In the genomic region with DNA sequence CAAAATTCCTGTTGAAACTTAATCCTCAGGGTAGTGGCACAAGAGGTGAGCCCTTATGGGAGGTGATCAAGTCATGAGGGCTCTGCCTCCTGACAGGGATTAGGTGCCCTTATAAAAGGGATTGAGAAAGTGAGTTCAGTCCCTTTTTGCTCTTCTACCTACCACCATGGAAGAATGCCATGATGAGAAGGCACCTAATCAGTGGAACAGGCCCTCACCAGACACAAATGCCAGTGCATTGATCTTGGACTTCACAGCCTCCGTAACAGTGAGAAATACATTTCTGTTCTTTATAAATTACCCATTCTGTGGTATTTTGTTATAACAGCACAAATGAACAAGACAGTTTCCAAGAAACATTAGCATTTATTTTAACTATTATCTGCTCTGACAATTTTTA, we compare ENCODE assay signal across 2 cellular contexts.
TF ChIP-seq lines count a peak whose summit lies in the region.

No MANE protein-coding gene starts in this region.

TF ChIP-seq in HepG2, 621 proteins besides CTCF, POLR2A, EP300 and RAD21:
- TF ChIP-seq ZNF564 (CRISPR knock-in tag; IDR thresholded peaks at IDR 0.05) (peak; percentile 93), ZNF543 (CRISPR knock-in tag; IDR thresholded peaks at IDR 0.05) (no peak)
TF ChIP-seq in HepG2: peak in this region for 1.

TF ChIP-seq in IMR-90, 13 proteins besides CTCF, POLR2A, EP300 and RAD21:
- TF ChIP-seq, protein P1, sequence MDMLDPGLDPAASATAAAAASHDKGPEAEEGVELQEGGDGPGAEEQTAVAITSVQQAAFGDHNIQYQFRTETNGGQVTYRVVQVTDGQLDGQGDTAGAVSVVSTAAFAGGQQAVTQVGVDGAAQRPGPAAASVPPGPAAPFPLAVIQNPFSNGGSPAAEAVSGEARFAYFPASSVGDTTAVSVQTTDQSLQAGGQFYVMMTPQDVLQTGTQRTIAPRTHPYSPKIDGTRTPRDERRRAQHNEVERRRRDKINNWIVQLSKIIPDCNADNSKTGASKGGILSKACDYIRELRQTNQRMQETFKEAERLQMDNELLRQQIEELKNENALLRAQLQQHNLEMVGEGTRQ (IDR thresholded peaks at IDR 0.05; ENCODE audit: low read depth, low read length), result no peak
- TF ChIP-seq SMC3 (IDR thresholded peaks at IDR 0.05; ENCODE audit: low read depth, low read length) (no peak), RFX5 (IDR thresholded peaks at IDR 0.05; ENCODE audit: low read depth, low read length) (no peak), BHLHE40 (IDR thresholded peaks at IDR 0.05; ENCODE audit: low read depth, low read length) (no peak), CHD1 (IDR thresholded peaks at IDR 0.05; ENCODE audit: low read depth, low read length) (no peak), MXI1 (IDR thresholded peaks at IDR 0.05; ENCODE audit: borderline replicate concordance, low read depth, low read length) (no peak), MAZ (IDR thresholded peaks at IDR 0.05; ENCODE audit: borderline replicate concordance, low read depth, low read length) (no peak), FOS (IDR thresholded peaks at IDR 0.05; ENCODE audit: low read depth, low read length) (no peak), NFE2L2 (IDR thresholded peaks at IDR 0.05; ENCODE audit: low read depth, low read length) (no peak), MAFK (IDR thresholded peaks at IDR 0.05; ENCODE audit: low read depth, low read length) (no peak)
- TF ChIP-seq, protein P2, sequence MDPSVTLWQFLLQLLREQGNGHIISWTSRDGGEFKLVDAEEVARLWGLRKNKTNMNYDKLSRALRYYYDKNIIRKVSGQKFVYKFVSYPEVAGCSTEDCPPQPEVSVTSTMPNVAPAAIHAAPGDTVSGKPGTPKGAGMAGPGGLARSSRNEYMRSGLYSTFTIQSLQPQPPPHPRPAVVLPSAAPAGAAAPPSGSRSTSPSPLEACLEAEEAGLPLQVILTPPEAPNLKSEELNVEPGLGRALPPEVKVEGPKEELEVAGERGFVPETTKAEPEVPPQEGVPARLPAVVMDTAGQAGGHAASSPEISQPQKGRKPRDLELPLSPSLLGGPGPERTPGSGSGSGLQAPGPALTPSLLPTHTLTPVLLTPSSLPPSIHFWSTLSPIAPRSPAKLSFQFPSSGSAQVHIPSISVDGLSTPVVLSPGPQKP (IDR thresholded peaks at IDR 0.05; ENCODE audit: borderline replicate concordance, low read depth, low read length), result no peak
TF ChIP-seq in IMR-90: peak in this region for 0.
